Comparison of ENCODE assay signal across 20 cellular contexts in genomic region chr7:124379296-124379695, GRCh38.
"Had no signal": no experiment of that assay in that cellular context is flagged by ENCODE, and none has a peak within 500 bp of the region (broad histone marks: within the 10 kb centered on the region; RNA-seq: fewer than 3 reads in every experiment).

No MANE protein-coding gene starts in this region.

- DNase-seq: activated CD4-positive, alpha-beta T cell treated with anti-CD3 and anti-CD28 coated beads for 36 hours; activated CD4-positive, alpha-beta T cell treated with anti-CD3 and anti-CD28 coated beads, Interleukin-2, amount 50 U/mL, for 1 hour; activated CD8-positive, alpha-beta memory T cell treated with anti-CD3 and anti-CD28 coated beads, Interleukin-2, amount 50 U/mL, for 4 hours; activated CD8-positive, alpha-beta T cell treated with anti-CD3 and anti-CD28 coated beads for 36 hours; activated T-cell treated with anti-CD3 and anti-CD28 coated beads, Interleukin-2, amount 50 U/mL, for 72 hours; amniotic stem cell; body of pancreas; central memory CD4-positive, alpha-beta T cell; KG1; NCI-H1092; NCI-H1436; NCI-H187; NCI-H2081; NCI-H510A treated with DMSO at 0.1 percent for 48 hours; NCI-H69; PC-9; SHP77 treated with DMSO at 0.1 percent for 48 hours; WERI-Rb-1 had no signal

- H3K9me3 ChIP-seq: ascending aorta, body of pancreas had no signal

- FAIRE-seq: bronchial epithelial cell had no signal

- H3K4me3 ChIP-seq: ascending aorta, body of pancreas, PC-9 had no signal

- H3K27me3 ChIP-seq: ascending aorta, body of pancreas had no signal

- H3K4me2 ChIP-seq: PC-9 had no signal

- H2AFZ ChIP-seq: PC-9 had no signal

- H3K27ac ChIP-seq: ascending aorta, body of pancreas, PC-9, WERI-Rb-1 had no signal

- H3K36me3 ChIP-seq: ascending aorta, WERI-Rb-1 had no signal

- ATAC-seq: activated CD4-positive, alpha-beta T cell treated with anti-CD3 and anti-CD28 coated beads for 36 hours; activated CD8-positive, alpha-beta T cell treated with anti-CD3 and anti-CD28 coated beads for 36 hours; activated T-cell treated with anti-CD3 and anti-CD28 coated beads, Interleukin-2, amount 50 U/mL, for 72 hours; body of pancreas had no signal

- H3K4me1 ChIP-seq: ascending aorta, body of pancreas had no signal
